In genomic region chr9:77457916-77458592, GRCh38 we compare ENCODE assay signal across 8 cellular contexts.
A peak's percentile ranks its signal among the peaks of the same experiment; 100 is the strongest.
DNase-seq lines count a peak whose midpoint lies in the region; ATAC-seq lines count a peak whose summit lies in the region.

No MANE protein-coding gene starts in this region.

- no peaks in the 10 kb centered on the region for H3K9me3 Mint-ChIP-seq in T-cell

- ATAC-seq in HG02588 (IDR thresholded peaks at IDR 0.05; ENCODE audit: unreplicated experiment) (peak; percentile 70), T-cell (replicated peaks in 1 of 4) (peak; percentile 65 to 81 (median 76))

- CTCF ChIA-PET in T-cell (lab: Charles Lee), result interaction anchor here (0.6 to 3.0 kb wide), 18 partner anchors 8 to 1499 kb away, joined by 3 to 15 read pairs (median 4); no protein-coding TSS in a partner anchor

- H3K27ac Mint-ChIP-seq in T-cell, result no peak overlapping the region

- H3K4me3 Mint-ChIP-seq in T-cell, result no peak overlapping the region

- no peaks in the 10 kb centered on the region for H3K36me3 Mint-ChIP-seq in T-cell

- DNase-seq in NCI-H446 (lab: John Stamatoyannopoulos, UW), result peak; percentile 21 to 54
- no peak for DNase-seq in NCI-H446 treated with DMSO at 0.1 percent for 48 hours (lab: John Stamatoyannopoulos, UW)
- DNase-seq in NAMALWA (ENCODE audit: low spot score), result peak; percentile 83
- DNase-seq in T-cell, result peak; percentile 14 to 62 (median 46)
- peak in 49 of 56 donors; percentile 2 to 72 (median 29) for DNase-seq in amygdala (lab: John Stamatoyannopoulos, UW)
- peak; percentile 56 to 66 for DNase-seq in hippocampal formation (lab: John Stamatoyannopoulos, UW)
- peak; percentile 53 for DNase-seq in stimulated activated CD4-positive, alpha-beta T cell treated with anti-CD3 and anti-CD28 coated beads, Interleukin-12 subunit alpha, Interleukin-12 subunit beta, amount 100 ng/mL, for 4 hours

- H3K4me1 Mint-ChIP-seq in T-cell, result peaks cover 17 to 33% (median 25%) of the 10 kb centered on the region in 3 donors

- peaks cover 0 to 3% of the 10 kb centered on the region in 2 donors for H3K27me3 Mint-ChIP-seq in T-cell

- POLR2A ChIA-PET in T-cell (lab: Charles Lee), result interaction anchor here in 1 of 2 donors (0.6 kb wide), 1 partner anchor 16 kb away, joined by 10 read pairs; no protein-coding TSS in a partner anchor
